ENCODE assay signal across 1 cellular context in the genomic region with DNA sequence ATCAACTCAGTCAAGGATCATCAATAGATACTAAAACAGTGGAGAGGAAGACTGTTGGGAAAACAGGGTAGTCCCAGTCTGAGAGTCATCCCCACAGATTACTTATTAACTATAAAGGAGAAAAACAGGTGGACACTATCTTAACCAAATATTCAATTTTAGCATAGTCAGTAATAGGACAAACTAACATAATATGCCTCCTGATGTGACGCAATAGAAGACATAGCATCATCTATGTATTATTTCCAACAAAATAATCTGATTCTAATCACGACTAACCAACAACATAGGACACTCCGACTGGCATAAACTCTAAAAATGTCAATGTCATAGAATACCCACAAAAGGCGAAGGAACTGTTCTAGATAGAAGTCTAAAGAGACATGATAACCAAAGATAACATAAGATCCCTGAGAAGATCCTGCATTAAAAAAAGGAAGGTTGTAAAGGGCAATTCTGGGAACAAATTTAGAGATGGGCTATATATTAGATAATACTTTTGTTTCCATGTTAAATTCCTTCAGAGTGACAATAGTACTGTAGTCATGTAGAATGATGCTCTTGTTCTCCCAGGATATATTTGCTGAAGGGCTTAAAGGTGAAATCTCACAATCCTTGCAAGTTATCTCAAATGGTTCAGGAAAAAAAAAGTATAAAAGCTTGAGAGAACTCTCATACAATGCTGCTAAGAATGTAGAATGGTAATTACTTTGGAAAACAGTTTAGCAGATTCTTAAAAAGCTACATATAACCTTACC.
TF ChIP-seq lines count a peak whose summit lies in the region.

No MANE protein-coding gene starts in this region.

TF ChIP-seq in HepG2, 621 proteins besides CTCF, POLR2A, EP300 and RAD21 (continued from another document and continues in another):
- TF ChIP-seq BCL3 (CRISPR knock-in tag; IDR thresholded peaks at IDR 0.05) (no peak), NPAS2 (CRISPR knock-in tag; IDR thresholded peaks at IDR 0.05; ENCODE audit: borderline replicate concordance) (no peak), ZBTB38 (CRISPR knock-in tag; IDR thresholded peaks at IDR 0.05) (no peak), NBN (conservative IDR thresholded peaks at IDR 0.05) (no peak), ZNF530 (CRISPR knock-in tag; IDR thresholded peaks at IDR 0.05; ENCODE audit: low read depth) (no peak), SP5 (CRISPR knock-in tag; IDR thresholded peaks at IDR 0.05; ENCODE audit: borderline replicate concordance, low read depth) (no peak; the same call in 1 of the 2 replicates), ATF7 (IDR thresholded peaks at IDR 0.05) (no peak; the same call in 1 of the 2 replicates), ATF7 (CRISPR knock-in tag; IDR thresholded peaks at IDR 0.05) (no peak), MTA3 (CRISPR knock-in tag; IDR thresholded peaks at IDR 0.05) (no peak), ZNF329 (CRISPR knock-in tag; IDR thresholded peaks at IDR 0.05; ENCODE audit: low read depth) (no peak), TFAP4 (IDR thresholded peaks at IDR 0.05; ENCODE audit: borderline replicate concordance, low read depth) (peak; percentile 61; the same call in 1 of the 2 replicates), ZFP62 (CRISPR knock-in tag; IDR thresholded peaks at IDR 0.05) (no peak), ERF (CRISPR knock-in tag; IDR thresholded peaks at IDR 0.05) (no peak), ZNF672 (CRISPR knock-in tag; IDR thresholded peaks at IDR 0.05) (no peak), SOX6 (IDR thresholded peaks at IDR 0.05) (no peak), SOX6 (CRISPR knock-in tag; IDR thresholded peaks at IDR 0.05) (peak; percentile 66; the same call in 1 of the 2 replicates), SNAPC2 (CRISPR knock-in tag; IDR thresholded peaks at IDR 0.05) (no peak), PPARG (CRISPR knock-in tag; conservative IDR thresholded peaks at IDR 0.05) (peak; percentile 24; the same call in 1 of the 2 replicates), MED13 (CRISPR knock-in tag; IDR thresholded peaks at IDR 0.05) (no peak), TFE3 (CRISPR knock-in tag; IDR thresholded peaks at IDR 0.05) (0 out of 2 replicates have a peak, but pooled peaks have one; percentile 37), ZNF597 (CRISPR knock-in tag; IDR thresholded peaks at IDR 0.05) (no peak), ZC3H4 (CRISPR knock-in tag; IDR thresholded peaks at IDR 0.05; ENCODE audit: borderline replicate concordance) (no peak), ZGPAT (CRISPR knock-in tag; IDR thresholded peaks at IDR 0.05) (peak; percentile 40), TAF15 (IDR thresholded peaks at IDR 0.05; ENCODE audit: low read depth, low read length, poor library complexity, severe bottlenecking) (no peak), ZHX2 (IDR thresholded peaks at IDR 0.05; ENCODE audit: low read depth) (no peak), ZHX2 (CRISPR knock-in tag; IDR thresholded peaks at IDR 0.05; ENCODE audit: borderline replicate concordance) (no peak), GMEB1 (CRISPR knock-in tag; IDR thresholded peaks at IDR 0.05; ENCODE audit: borderline replicate concordance) (no peak), ZNF225 (CRISPR knock-in tag; IDR thresholded peaks at IDR 0.05) (no peak), ASH2L (IDR thresholded peaks at IDR 0.05; ENCODE audit: insufficient read length, low read depth, low read length) (peak; percentile 50), CREM (IDR thresholded peaks at IDR 0.05) (peak; percentile 41; the same call in 1 of the 2 replicates), CREM (CRISPR knock-in tag; IDR thresholded peaks at IDR 0.05) (no peak), RARA (CRISPR knock-in tag; IDR thresholded peaks at IDR 0.05) (0 out of 2 replicates have a peak, but pooled peaks have one; percentile 4), HMGA1 (CRISPR knock-in tag; conservative IDR thresholded peaks at IDR 0.05) (no peak), GPBP1L1 (CRISPR knock-in tag; IDR thresholded peaks at IDR 0.05) (no peak), MAFF (IDR thresholded peaks at IDR 0.05; ENCODE audit: low read depth, low read length) (no peak)
- TF ChIP-seq, protein P1, sequence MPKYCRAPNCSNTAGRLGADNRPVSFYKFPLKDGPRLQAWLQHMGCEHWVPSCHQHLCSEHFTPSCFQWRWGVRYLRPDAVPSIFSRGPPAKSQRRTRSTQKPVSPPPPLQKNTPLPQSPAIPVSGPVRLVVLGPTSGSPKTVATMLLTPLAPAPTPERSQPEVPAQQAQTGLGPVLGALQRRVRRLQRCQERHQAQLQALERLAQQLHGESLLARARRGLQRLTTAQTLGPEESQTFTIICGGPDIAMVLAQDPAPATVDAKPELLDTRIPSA (CRISPR knock-in tag; IDR thresholded peaks at IDR 0.05; ENCODE audit: borderline replicate concordance) = no peak
- TF ChIP-seq, protein P2, sequence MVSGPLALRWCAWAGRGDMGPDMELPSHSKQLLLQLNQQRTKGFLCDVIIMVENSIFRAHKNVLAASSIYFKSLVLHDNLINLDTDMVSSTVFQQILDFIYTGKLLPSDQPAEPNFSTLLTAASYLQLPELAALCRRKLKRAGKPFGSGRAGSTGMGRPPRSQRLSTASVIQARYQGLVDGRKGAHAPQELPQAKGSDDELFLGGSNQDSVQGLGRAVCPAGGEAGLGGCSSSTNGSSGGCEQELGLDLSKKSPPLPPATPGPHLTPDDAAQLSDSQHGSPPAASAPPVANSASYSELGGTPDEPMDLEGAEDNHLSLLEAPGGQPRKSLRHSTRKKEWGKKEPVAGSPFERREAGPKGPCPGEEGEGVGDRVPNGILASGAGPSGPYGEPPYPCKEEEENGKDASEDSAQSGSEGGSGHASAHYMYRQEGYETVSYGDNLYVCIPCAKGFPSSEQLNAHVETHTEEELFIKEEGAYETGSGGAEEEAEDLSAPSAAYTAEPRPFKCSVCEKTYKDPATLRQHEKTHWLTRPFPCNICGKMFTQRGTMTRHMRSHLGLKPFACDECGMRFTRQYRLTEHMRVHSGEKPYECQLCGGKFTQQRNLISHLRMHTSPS (CRISPR knock-in tag; IDR thresholded peaks at IDR 0.05; ENCODE audit: low read depth) = no peak
- TF ChIP-seq, protein P3, sequence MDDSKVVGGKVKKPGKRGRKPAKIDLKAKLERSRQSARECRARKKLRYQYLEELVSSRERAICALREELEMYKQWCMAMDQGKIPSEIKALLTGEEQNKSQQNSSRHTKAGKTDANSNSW (CRISPR knock-in tag; IDR thresholded peaks at IDR 0.05; ENCODE audit: borderline replicate concordance) = no peak
